Comparison of ENCODE assay signal across 8 cellular contexts in genomic region chr21:6125549-6126240, GRCh38.
DNase-seq lines count a peak whose midpoint lies in the region; ATAC-seq, FAIRE-seq and TF ChIP-seq lines count a peak whose summit lies in the region.
"Not testable (repeated sequence)": the region's sequence is repeated elsewhere in the genome, so short reads cannot be mapped to it uniquely, and the experiment has no call there.

No MANE protein-coding gene starts in this region.

- H3K4me3 Mint-ChIP-seq in neural progenitor cell: not testable (repeated sequence)

- not testable (repeated sequence) for H3K9me1 ChIP-seq in K562 (ENCODE audit: control insufficient read depth, insufficient read depth, low read length)

- H3K9ac ChIP-seq in DND-41 (ENCODE audit: low read depth, low read length); K562 (ENCODE audit: insufficient read depth in 1 of 2, low read depth in 2 of 2, low read length in 2 of 2); neural progenitor cell: not testable (repeated sequence)

- not testable (repeated sequence) for TF ChIP-seq EP300 in K562 (IDR thresholded peaks at IDR 0.05; ENCODE audit: low read length)

- not testable (repeated sequence) for H3K27me3 ChIP-seq in DND-41 (ENCODE audit: insufficient read depth, low read length, poor library complexity); K562 (ENCODE audit: control insufficient read depth in 2 of 2, insufficient read depth in 2 of 2, low read length in 2 of 2); neural progenitor cell; spleen (replicated peaks in 1 of 7)

- not testable (repeated sequence) for FAIRE-seq in K562 (lab: Jason Lieb, UNC)

- H3K27me3 Mint-ChIP-seq in neural progenitor cell (ENCODE audit: insufficient read depth, low read depth): not testable (repeated sequence)

- not testable (repeated sequence) for H3F3A ChIP-seq in neural progenitor cell (ENCODE audit: low read depth)

- TF ChIP-seq RAD21 in K562 (CRISPR knock-in tag; conservative IDR thresholded peaks at IDR 0.05 in 1 of 2, IDR thresholded peaks at IDR 0.05 in 1 of 2): not testable (repeated sequence)

- TF ChIP-seq POLR2A in K562 (conservative IDR thresholded peaks at IDR 0.05); spleen (IDR thresholded peaks at IDR 0.05): not testable (repeated sequence)

- 9% methylated on average over 7 of the region's 24 CpGs for WGBS in K562 (ENCODE audit: insufficient coverage, low coverage, missing lambda C conversion rate)
- WGBS in spleen, 5 donors: 56 to 80% (median 60%) methylated on average over 6 to 7 of the region's 24 CpGs; no CpG with 5 or more reads in 2 of the 5 donors

- CTCF ChIA-PET in K562 (lab: Yijun Ruan, JAX; ENCODE audit: low intra/inter-chr PET ratio): not testable (repeated sequence)

- H3K36me3 ChIP-seq in DND-41 (ENCODE audit: insufficient read depth, low read length); K562 (ENCODE audit: control insufficient read depth, insufficient read depth, low read length); neural progenitor cell; spleen: not testable (repeated sequence)

- not testable (repeated sequence) for TF ChIP-seq CTCF in DND-41 (IDR thresholded peaks at IDR 0.05; ENCODE audit: borderline replicate concordance, extremely low read depth, low read length, poor library complexity, severe bottlenecking); K562 (IDR thresholded peaks at IDR 0.05 in 2 of 3, conservative IDR thresholded peaks at IDR 0.05 in 1 of 3; ENCODE audit: insufficient read depth in 2 of 3, low read depth in 1 of 3, low read length in 3 of 3); fibroblast of villous mesenchyme (IDR thresholded peaks at IDR 0.05; ENCODE audit: insufficient read depth, low read depth, low read length); neural progenitor cell (IDR thresholded peaks at IDR 0.05); spleen (IDR thresholded peaks at IDR 0.05 in 8 of 11, conservative IDR thresholded peaks at IDR 0.05 in 3 of 11)

- H2AFZ ChIP-seq in DND-41 (ENCODE audit: low read depth, low read length); K562 (ENCODE audit: low read depth, low read length); neural progenitor cell (replicated peaks): not testable (repeated sequence)

- not testable (repeated sequence) for H3K36me3 Mint-ChIP-seq in neural progenitor cell

- intact Hi-C loops in K562 (cut with micrococcal nuclease); spleen (cut with DNase I; ENCODE audit: low total_unique reads): not testable (repeated sequence)

- not testable (repeated sequence) for H3K79me2 ChIP-seq in DND-41 (ENCODE audit: insufficient read depth, low read length); K562 (ENCODE audit: control insufficient read depth, insufficient read depth, low read length); neural progenitor cell (ENCODE audit: low read depth)

- H3K4me3 ChIP-seq in DND-41 (ENCODE audit: low read depth in 1 of 2, low read length in 2 of 2); K562; fibroblast of villous mesenchyme (ENCODE audit: low read depth, low read length); neural progenitor cell; spleen: not testable (repeated sequence)

- not testable (repeated sequence) for H3K9me3 ChIP-seq in DND-41 (ENCODE audit: insufficient read depth, low read length, severe bottlenecking); K562 (replicated peaks; ENCODE audit: control insufficient read depth, insufficient read depth, low read depth, low read length); neural progenitor cell (ENCODE audit: low read depth); spleen

- POLR2A ChIA-PET in K562 (lab: Yijun Ruan, JAX): not testable (repeated sequence)

- not testable (repeated sequence) for H4K20me1 ChIP-seq in DND-41 (ENCODE audit: insufficient read depth, low read length); K562 (replicated peaks; ENCODE audit: control insufficient read depth, insufficient read depth, low read length); neural progenitor cell (ENCODE audit: low read depth)

- not testable (repeated sequence) for H3K4me2 ChIP-seq in DND-41 (ENCODE audit: insufficient read depth, low read length); K562 (ENCODE audit: insufficient read depth, low read length); neural progenitor cell

- in situ Hi-C loops in K562 (cut with MboI): not testable (repeated sequence)

- DNase-seq in DND-41: not testable (repeated sequence)
- DNase-seq in M059J (ENCODE audit: low read depth) (peak; percentile 82), K562 (ENCODE audit: extremely low read depth in 1 of 4, low spot score in 3 of 4) (peak in 1 of 4 experiments; percentile 4), fibroblast of villous mesenchyme (ENCODE audit: low read depth) (peak; percentile 48), left lobe of liver (ENCODE audit: low spot score) (peak; percentile 22), neural progenitor cell (ENCODE audit: low spot score) (peak; percentile 33), spleen (peak; percentile 62)

- not testable (repeated sequence) for H3K4me1 Mint-ChIP-seq in neural progenitor cell

- ATAC-seq in DND-41 (ENCODE audit: insufficient read depth, low read depth) (peak; percentile 69), SK-N-SH treated with all-trans-retinoic acid at 6 μM for 48 hours (peak; percentile 65), K562 (peak; percentile 69), left lobe of liver (peak; percentile 34)

- H3K27ac Mint-ChIP-seq in neural progenitor cell: not testable (repeated sequence)

- not testable (repeated sequence) for H3K27ac ChIP-seq in DND-41 (ENCODE audit: low read length); K562 (ENCODE audit: extremely low read depth, low read depth, low read length); neural progenitor cell; spleen

- not testable (repeated sequence) for BruUV-seq in K562 (replicated peaks; lab: Mats Ljungman, UMichigan)

- H3K9me3 Mint-ChIP-seq in neural progenitor cell: not testable (repeated sequence)

- H3K4me1 ChIP-seq in DND-41 (ENCODE audit: insufficient read depth, low read length); K562 (replicated peaks in 1 of 2; ENCODE audit: control insufficient read depth in 2 of 2, insufficient read depth in 2 of 2, low read length in 2 of 2); neural progenitor cell; spleen: not testable (repeated sequence)
